ENCODE assay signal across 1 cellular context in the genomic region with DNA sequence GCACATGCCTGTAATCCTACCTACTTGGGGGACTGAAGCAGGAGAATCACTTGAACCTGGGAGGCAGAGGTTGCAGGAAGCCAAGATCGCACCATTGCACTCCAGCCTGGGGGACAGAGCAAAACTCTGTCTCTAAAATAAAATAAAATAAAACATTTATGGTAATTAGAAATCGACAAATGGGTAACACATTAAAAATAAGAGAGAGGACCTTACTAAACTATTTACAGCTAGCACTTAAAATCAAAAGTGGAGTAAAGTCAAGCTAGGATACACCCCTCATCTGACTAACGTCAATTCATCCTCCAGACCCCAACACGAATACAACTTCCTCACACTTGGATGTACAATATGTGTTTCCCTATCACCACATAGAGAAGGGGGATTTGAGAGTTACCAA.
TF ChIP-seq lines count a peak whose summit lies in the region.

No MANE protein-coding gene starts in this region.

TF ChIP-seq in K562, 482 proteins besides CTCF, POLR2A, EP300 and RAD21 (continued from another document):
- TF ChIP-seq, protein P1, sequence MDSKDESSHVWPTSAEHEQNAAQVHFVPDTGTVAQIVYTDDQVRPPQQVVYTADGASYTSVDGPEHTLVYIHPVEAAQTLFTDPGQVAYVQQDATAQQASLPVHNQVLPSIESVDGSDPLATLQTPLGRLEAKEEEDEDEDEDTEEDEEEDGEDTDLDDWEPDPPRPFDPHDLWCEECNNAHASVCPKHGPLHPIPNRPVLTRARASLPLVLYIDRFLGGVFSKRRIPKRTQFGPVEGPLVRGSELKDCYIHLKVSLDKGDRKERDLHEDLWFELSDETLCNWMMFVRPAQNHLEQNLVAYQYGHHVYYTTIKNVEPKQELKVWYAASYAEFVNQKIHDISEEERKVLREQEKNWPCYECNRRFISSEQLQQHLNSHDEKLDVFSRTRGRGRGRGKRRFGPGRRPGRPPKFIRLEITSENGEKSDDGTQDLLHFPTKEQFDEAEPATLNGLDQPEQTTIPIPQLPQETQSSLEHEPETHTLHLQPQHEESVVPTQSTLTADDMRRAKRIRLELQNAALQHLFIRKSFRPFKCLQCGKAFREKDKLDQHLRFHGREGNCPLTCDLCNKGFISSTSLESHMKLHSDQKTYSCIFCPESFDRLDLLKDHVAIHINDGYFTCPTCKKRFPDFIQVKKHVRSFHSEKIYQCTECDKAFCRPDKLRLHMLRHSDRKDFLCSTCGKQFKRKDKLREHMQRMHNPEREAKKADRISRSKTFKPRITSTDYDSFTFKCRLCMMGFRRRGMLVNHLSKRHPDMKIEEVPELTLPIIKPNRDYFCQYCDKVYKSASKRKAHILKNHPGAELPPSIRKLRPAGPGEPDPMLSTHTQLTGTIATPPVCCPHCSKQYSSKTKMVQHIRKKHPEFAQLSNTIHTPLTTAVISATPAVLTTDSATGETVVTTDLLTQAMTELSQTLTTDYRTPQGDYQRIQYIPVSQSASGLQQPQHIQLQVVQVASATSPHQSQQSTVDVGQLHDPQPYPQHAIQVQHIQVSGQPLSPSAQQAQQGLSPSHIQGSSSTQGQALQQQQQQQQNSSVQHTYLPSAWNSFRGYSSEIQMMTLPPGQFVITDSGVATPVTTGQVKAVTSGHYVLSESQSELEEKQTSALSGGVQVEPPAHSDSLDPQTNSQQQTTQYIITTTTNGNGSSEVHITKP (IDR thresholded peaks at IDR 0.05; ENCODE audit: partially characterized antibody): peak; percentile 98
- TF ChIP-seq ATF7 (IDR thresholded peaks at IDR 0.05) (peak; percentile 95), TCF7L2 (IDR thresholded peaks at IDR 0.05; ENCODE audit: low read depth, low read length) (peak; percentile 64; the same call in 1 of the 2 replicates), ELF1 (tag; IDR thresholded peaks at IDR 0.05) (no peak), NONO (IDR thresholded peaks at IDR 0.05; ENCODE audit: low read depth in 2 of 2, low read length in 1 of 2) (0 out of 4 replicates have a peak, but pooled peaks of 1 of the 2 experiments have one; percentile 48), FOXK2 (conservative IDR thresholded peaks at IDR 0.05 in 1 of 2, IDR thresholded peaks at IDR 0.05 in 1 of 2; ENCODE audit: low read depth in 2 of 2) (peak in 1 of 2 experiments; percentile 88; a peak in 2 of 4 replicates), RHOXF2B (CRISPR knock-in tag; conservative IDR thresholded peaks at IDR 0.05) (no peak)
- TF ChIP-seq, protein P2, sequence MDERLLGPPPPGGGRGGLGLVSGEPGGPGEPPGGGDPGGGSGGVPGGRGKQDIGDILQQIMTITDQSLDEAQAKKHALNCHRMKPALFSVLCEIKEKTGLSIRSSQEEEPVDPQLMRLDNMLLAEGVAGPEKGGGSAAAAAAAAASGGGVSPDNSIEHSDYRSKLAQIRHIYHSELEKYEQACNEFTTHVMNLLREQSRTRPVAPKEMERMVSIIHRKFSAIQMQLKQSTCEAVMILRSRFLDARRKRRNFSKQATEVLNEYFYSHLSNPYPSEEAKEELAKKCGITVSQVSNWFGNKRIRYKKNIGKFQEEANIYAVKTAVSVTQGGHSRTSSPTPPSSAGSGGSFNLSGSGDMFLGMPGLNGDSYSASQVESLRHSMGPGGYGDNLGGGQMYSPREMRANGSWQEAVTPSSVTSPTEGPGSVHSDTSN (CRISPR knock-in tag; IDR thresholded peaks at IDR 0.05; ENCODE audit: low read depth): no peak
- TF ChIP-seq, protein P2 (tag; conservative IDR thresholded peaks at IDR 0.05; ENCODE audit: low read depth): no peak
TF ChIP-seq in K562: peak in this region for 6.
